In the genomic region with DNA sequence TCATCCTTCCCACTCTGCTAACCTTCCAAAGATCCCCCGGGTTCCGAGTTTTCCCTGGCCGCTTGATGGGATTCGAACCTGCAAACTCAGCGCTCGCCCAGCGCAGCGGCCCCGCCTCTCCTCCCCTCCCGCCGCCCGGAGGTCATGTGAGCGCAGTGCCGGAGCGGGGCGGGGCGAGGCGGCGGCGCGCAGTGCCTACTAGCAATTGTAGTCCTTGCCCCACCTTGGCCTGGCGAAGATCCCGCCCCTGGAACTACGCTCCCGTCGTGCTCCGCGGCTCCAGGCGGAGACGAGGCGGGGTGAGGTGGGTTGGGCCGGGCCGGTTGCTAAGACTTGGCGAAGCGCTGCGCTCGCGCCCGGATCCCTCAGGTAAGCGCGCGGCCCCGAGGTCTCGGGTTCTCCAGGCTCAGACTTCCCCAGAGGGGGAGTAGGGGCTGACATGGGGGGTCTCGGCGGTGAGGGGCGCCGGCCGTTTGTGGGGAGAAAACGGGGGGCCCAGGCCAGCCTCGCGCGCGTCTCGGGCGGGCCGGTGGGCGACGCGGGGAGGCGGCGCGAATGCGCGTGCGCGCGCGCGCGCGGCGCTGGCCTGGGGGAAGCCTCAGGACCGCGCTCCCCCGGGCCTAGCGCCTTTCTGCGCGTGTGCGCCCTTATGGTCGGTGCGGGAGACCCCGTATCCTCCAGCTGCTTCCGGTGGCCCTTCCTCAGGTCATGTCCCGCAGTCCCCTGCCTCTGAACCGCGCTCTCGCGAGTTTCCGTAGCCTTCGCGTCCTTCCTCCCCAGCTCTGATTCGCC, we compare ENCODE assay signal across 8 cellular contexts. TPM values are rescaled to one million over a fixed set of nuclear protein-coding genes. Genes with fewer than 3 reads are reported as not detected.
DNase-seq lines count a peak whose midpoint lies in the region; ATAC-seq and TF ChIP-seq lines count a peak whose summit lies in the region.

Gene ADAT3, plus strand, starts transcription at position 329 of the 792 bp plus-strand sequence. CDS start 6,649 bp downstream, outside the sequence.
Gene SCAMP4, plus strand, starts transcription at position 329 of the 792 bp plus-strand sequence. CDS start 9,621 bp downstream, outside the sequence.

- peak within 1 kb of the TSS; percentile 84 for H3K27ac Mint-ChIP-seq in activated naive CD4-positive, alpha-beta T cell treated with anti-CD3 and anti-CD28 coated beads, Interleukin-2, amount 50 U/mL, for 72 hours

- DNase-seq in GM06990 (ENCODE audit: extremely low read depth, insufficient read length) (peak; percentile 100), NCI-H1105 (lab: John Stamatoyannopoulos, UW) (peak; percentile 99), SKM-1 (lab: John Stamatoyannopoulos, UW; ENCODE audit: unreplicated experiment) (peak; percentile 44), globus pallidus (ENCODE audit: low spot score) (peak; percentile 97), occipital lobe (lab: John Stamatoyannopoulos, UW) (peak; percentile 96)
- peak; percentile 97 to 98 for DNase-seq in activated naive CD4-positive, alpha-beta T cell treated with anti-CD3 and anti-CD28 coated beads, Interleukin-2, amount 50 U/mL, for 72 hours (ENCODE audit: low spot score in 2 of 2)

- H3K27me3 ChIP-seq in GM06990 (replicated peaks; ENCODE audit: control insufficient read depth, insufficient read depth, low read length): no peaks in the 10 kb centered on the region

- H3K36me3 Mint-ChIP-seq in activated naive CD4-positive, alpha-beta T cell treated with anti-CD3 and anti-CD28 coated beads, Interleukin-2, amount 50 U/mL, for 72 hours: peaks cover 0 to 5% of the 10 kb centered on the region in 2 donors

- H3K4me3 ChIP-seq in GM06990 (replicated peaks; ENCODE audit: low read depth, low read length): peak within 1 kb of the TSS; percentile 75

- no peak for TF ChIP-seq CTCF in GM06990 (IDR thresholded peaks at IDR 0.05; ENCODE audit: insufficient read depth, low read length, poor library complexity, severe bottlenecking)

- H3K27ac ChIP-seq in temporal lobe (ENCODE audit: low read depth, low read length): peak within 1 kb of the TSS; percentile 72

- H3K9me3 Mint-ChIP-seq in activated naive CD4-positive, alpha-beta T cell treated with anti-CD3 and anti-CD28 coated beads, Interleukin-2, amount 50 U/mL, for 72 hours: no peaks in the 10 kb centered on the region

- peaks cover 4% of the 10 kb centered on the region for H3K36me3 ChIP-seq in GM06990 (ENCODE audit: control insufficient read depth, insufficient read depth, low read length)

- ATAC-seq in HG02623 (IDR thresholded peaks at IDR 0.05; ENCODE audit: unreplicated experiment): peak; percentile 80
- ATAC-seq in activated naive CD4-positive, alpha-beta T cell treated with anti-CD3 and anti-CD28 coated beads, Interleukin-2, amount 50 U/mL, for 72 hours: peak; percentile 96 to 98

RNA-seq across cellular contexts. Expression of gene ADAT3, which starts in this region (rescaled TPM):
- 1 to 10 TPM; 8.5 to 10.0 TPM for total RNA-seq in activated naive CD4-positive, alpha-beta T cell treated with anti-CD3 and anti-CD28 coated beads, Interleukin-2, amount 50 U/mL, for 72 hours
- total RNA-seq in occipital lobe (1.2 TPM), temporal lobe (0.74 TPM)

RNA-seq across cellular contexts. Expression of gene SCAMP4, which starts in this region (rescaled TPM):
- total RNA-seq in activated naive CD4-positive, alpha-beta T cell treated with anti-CD3 and anti-CD28 coated beads, Interleukin-2, amount 50 U/mL, for 72 hours: 10 to 100 TPM; 22.4 to 28.2 TPM
- total RNA-seq in occipital lobe (11.1 TPM), temporal lobe (22.1 TPM)

Comparison
In these comparisons a context has a peak if more than half of its experiments do, and no peak if none do; other contexts are left out.
1. Peak in every context shown above with its lines: DNase-seq, ATAC-seq, H3K4me3 ChIP-seq and H3K27ac ChIP-seq.
2. DNase-seq: peak in every context shown above with its lines; median percentile 100 in GM06990; 99 in NCI-H1105; 98 in activated naive CD4-positive, alpha-beta T cell treated with anti-CD3 and anti-CD28 coated beads, Interleukin-2, amount 50 U/mL, for 72 hours; 97 in globus pallidus; 96 in occipital lobe; 44 in SKM-1.